26 cellular contexts compared by ENCODE assay signal in the genomic region with DNA sequence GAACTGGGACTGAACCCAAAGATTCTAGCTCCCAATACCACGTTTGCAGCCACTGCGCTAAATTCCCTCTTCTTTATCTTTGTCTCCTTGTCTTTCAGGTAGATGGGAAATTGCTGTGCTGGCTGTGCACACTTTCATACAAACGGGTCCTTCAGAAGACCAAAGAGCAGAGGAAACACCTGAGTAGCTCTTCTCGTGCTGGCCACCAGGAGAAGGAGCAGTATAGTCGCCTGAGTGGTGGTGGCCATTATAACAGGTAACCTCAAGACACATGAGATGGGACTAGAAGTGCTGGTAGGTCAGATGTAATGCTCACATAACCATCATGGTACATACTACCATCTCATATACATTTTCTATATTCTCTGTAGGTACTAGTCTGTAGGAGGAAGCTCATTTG.
"Had no signal": no experiment of that assay in that cellular context is flagged by ENCODE, and none has a peak within 500 bp of the region (broad histone marks: within the 10 kb centered on the region; RNA-seq: fewer than 3 reads in every experiment).

No MANE protein-coding gene starts in this region.

- H3K27me3 Mint-ChIP-seq: activated B cell treated with CpG ODN at 0.5 μM for 24 hours; activated CD4-positive, alpha-beta memory T cell treated with anti-CD3 and anti-CD28 coated beads for 36 hours; activated CD4-positive, alpha-beta T cell treated with anti-CD3 and anti-CD28 coated beads, Interleukin-2, amount 10 ng/mL, durations not matched to agents 7 days and 5 days; activated naive CD4-positive, alpha-beta T cell treated with anti-CD3 and anti-CD28 coated beads, Interleukin-2, amount 10 ng/mL, durations not matched to agents 7 days and 5 days; activated naive CD8-positive, alpha-beta T cell treated with anti-CD3 and anti-CD28 coated beads for 36 hours had no signal

- H3K27me3 ChIP-seq: brain microvascular endothelial cell, cardiac muscle cell, MG63, SJCRH30 had no signal

- H3K4me3 ChIP-seq: cardiac muscle cell, MG63, SJCRH30 had no signal

- H3K9ac ChIP-seq: SK-N-SH had no signal

- H3K27ac Mint-ChIP-seq: activated B cell treated with CpG ODN at 0.5 μM for 24 hours; activated CD4-positive, alpha-beta memory T cell treated with anti-CD3 and anti-CD28 coated beads for 36 hours; activated CD4-positive, alpha-beta T cell treated with anti-CD3 and anti-CD28 coated beads, Interleukin-2, amount 10 ng/mL, durations not matched to agents 7 days and 5 days; activated naive CD4-positive, alpha-beta T cell treated with anti-CD3 and anti-CD28 coated beads, Interleukin-2, amount 10 ng/mL, durations not matched to agents 7 days and 5 days; activated naive CD8-positive, alpha-beta T cell treated with anti-CD3 and anti-CD28 coated beads for 36 hours; activated T-helper 2 cell treated with anti-CD3 and anti-CD28 coated beads, Interferon-gamma antibody, Interleukin-2, Interleukin-4, amounts not matched to agents 10 μg/mL and 5 μg/mL and 100 μg/mL, durations not matched to agents 14 hours and 24 hours and 36 hours had no signal

- H3K4me1 ChIP-seq: SJCRH30 had no signal

- H3K9me3 ChIP-seq: MG63, SJCRH30, SK-N-SH had no signal

- H3K27ac ChIP-seq: brain microvascular endothelial cell, cardiac muscle cell, RWPE1, SJCRH30 had no signal

- DNase-seq: activated B cell treated with CpG ODN at 0.5 μM for 24 hours; activated CD4-positive, alpha-beta memory T cell treated with anti-CD3 and anti-CD28 coated beads for 36 hours; activated CD4-positive, alpha-beta T cell treated with anti-CD3 and anti-CD28 coated beads for 1 hour; activated CD4-positive, alpha-beta T cell treated with anti-CD3 and anti-CD28 coated beads, Interleukin-2, amount 10 ng/mL, durations not matched to agents 7 days and 5 days; activated gamma-delta T cell treated with Interleukin-2 at 50 U/mL for 16 hours; activated naive CD4-positive, alpha-beta T cell treated with anti-CD3 and anti-CD28 coated beads, Interleukin-2, amount 10 ng/mL, durations not matched to agents 7 days and 5 days; activated naive CD8-positive, alpha-beta T cell treated with anti-CD3 and anti-CD28 coated beads for 36 hours; activated T-cell treated with anti-CD3 and anti-CD28 coated beads for 4 hours; activated T-cell treated with anti-CD3 and anti-CD28 coated beads, Interleukin-2, amount 50 U/mL, for 48 hours; brain microvascular endothelial cell; MG63; MV-4-11; NCI-H1092 treated with DMSO at 0.1 percent for 48 hours; NCI-H1436; NCI-H1694 treated with DMSO at 0.1 percent for 48 hours; NCI-H2029 treated with DMSO at 0.1 percent for 48 hours; NCI-H510A treated with DMSO at 0.1 percent for 48 hours; NCI-H69; NK-92 treated with Interleukin-12 subunit alpha and Interleukin-12 subunit beta, amount 100 ng/mL, for 24 hours; OCI-M1; Right ventricle myocardium superior; SJCRH30; SK-N-SH had no signal

- H3K4me3 Mint-ChIP-seq: activated B cell treated with CpG ODN at 0.5 μM for 24 hours; activated CD4-positive, alpha-beta memory T cell treated with anti-CD3 and anti-CD28 coated beads for 36 hours; activated CD4-positive, alpha-beta T cell treated with anti-CD3 and anti-CD28 coated beads, Interleukin-2, amount 10 ng/mL, durations not matched to agents 7 days and 5 days; activated naive CD4-positive, alpha-beta T cell treated with anti-CD3 and anti-CD28 coated beads, Interleukin-2, amount 10 ng/mL, durations not matched to agents 7 days and 5 days; activated naive CD8-positive, alpha-beta T cell treated with anti-CD3 and anti-CD28 coated beads for 36 hours had no signal

- H3K4me1 Mint-ChIP-seq: activated B cell treated with CpG ODN at 0.5 μM for 24 hours; activated naive CD4-positive, alpha-beta T cell treated with anti-CD3 and anti-CD28 coated beads, Interleukin-2, amount 10 ng/mL, durations not matched to agents 7 days and 5 days; activated naive CD8-positive, alpha-beta T cell treated with anti-CD3 and anti-CD28 coated beads for 36 hours had no signal

- H3K9me3 Mint-ChIP-seq: activated B cell treated with CpG ODN at 0.5 μM for 24 hours; activated CD4-positive, alpha-beta memory T cell treated with anti-CD3 and anti-CD28 coated beads for 36 hours; activated CD4-positive, alpha-beta T cell treated with anti-CD3 and anti-CD28 coated beads, Interleukin-2, amount 10 ng/mL, durations not matched to agents 7 days and 5 days; activated naive CD4-positive, alpha-beta T cell treated with anti-CD3 and anti-CD28 coated beads, Interleukin-2, amount 10 ng/mL, durations not matched to agents 7 days and 5 days; activated naive CD8-positive, alpha-beta T cell treated with anti-CD3 and anti-CD28 coated beads for 36 hours; activated T-helper 2 cell treated with anti-CD3 and anti-CD28 coated beads, Interferon-gamma antibody, Interleukin-2, Interleukin-4, amounts not matched to agents 10 μg/mL and 5 μg/mL and 100 μg/mL, durations not matched to agents 14 hours and 24 hours and 36 hours had no signal
